18 cellular contexts compared by ENCODE assay signal in the genomic region with DNA sequence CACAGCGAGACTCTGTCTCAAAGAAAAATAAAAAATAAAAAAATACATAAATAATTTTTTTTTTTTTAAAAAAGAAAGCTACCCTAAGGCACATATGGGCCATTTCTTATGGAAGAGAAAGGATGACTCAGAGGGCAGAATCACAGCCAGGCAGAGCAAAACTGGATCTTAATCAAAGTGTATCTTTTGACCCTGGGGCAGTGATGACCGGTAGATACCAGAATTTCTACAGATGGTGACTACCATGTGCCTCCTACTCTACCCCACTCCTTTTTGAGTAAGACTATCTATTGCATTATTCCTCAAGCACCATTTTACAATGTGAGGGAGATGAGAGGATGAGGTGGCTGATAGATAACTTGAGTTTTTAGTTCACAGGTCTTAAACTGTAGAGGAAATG.
"Had no signal": no experiment of that assay in that cellular context is flagged by ENCODE, and none has a peak within 500 bp of the region (broad histone marks: within the 10 kb centered on the region; RNA-seq: fewer than 3 reads in every experiment).

No MANE protein-coding gene starts in this region.

- H3K9me3 Mint-ChIP-seq: T-cell had no signal

- H3K27ac Mint-ChIP-seq: WTC11 had no signal

- ATAC-seq: heart left ventricle; stimulated activated naive CD8-positive, alpha-beta T cell treated with anti-CD3 and anti-CD28 coated beads, Interleukin-15, Interleukin-2, amounts not matched to agents 100 U/mL and 50 U/mL, for 24 hours; upper lobe of right lung; WTC11 had no signal

- H3K4me3 Mint-ChIP-seq: activated naive CD8-positive, alpha-beta T cell; WTC11 had no signal

- H3K27ac ChIP-seq: brain microvascular endothelial cell, heart left ventricle, left ventricle myocardium inferior, parathyroid adenoma, suprapubic skin, upper lobe of right lung had no signal

- H3K4me1 ChIP-seq: heart left ventricle, left ventricle myocardium inferior, parathyroid adenoma, suprapubic skin, upper lobe of right lung had no signal

- H3K27me3 ChIP-seq: brain microvascular endothelial cell, heart left ventricle, suprapubic skin, upper lobe of right lung had no signal

- DNase-seq: activated CD4-positive, alpha-beta T cell treated with anti-CD3 and anti-CD28 coated beads, Interleukin-2, amount 50 U/mL, for 1 hour; activated gamma-delta T cell; amygdala; brain microvascular endothelial cell; dermis blood vessel endothelial cell; erythroblast; heart left ventricle; left ventricle myocardium inferior; mesenchymal stem cell; stimulated activated CD4-positive, alpha-beta T cell treated with anti-CD3 and anti-CD28 coated beads, Interleukin-2, amount 100 ng/mL, for 48 hours; stimulated activated CD8-positive, alpha-beta memory T cell treated with anti-CD3 and anti-CD28 coated beads, Interleukin-4, amount 100 ng/mL, for 48 hours; stimulated activated naive CD8-positive, alpha-beta T cell treated with anti-CD3 and anti-CD28 coated beads, Interleukin-15, Interleukin-2, amounts not matched to agents 100 U/mL and 50 U/mL, for 24 hours; T-cell; upper lobe of right lung had no signal

- H3K27me3 Mint-ChIP-seq: activated naive CD8-positive, alpha-beta T cell; T-cell had no signal
